In genomic region chr16:88560722-88561484, GRCh38 we compare ENCODE assay signal across 13 cellular contexts. TPM values are rescaled to one million over a fixed set of nuclear protein-coding genes. Genes with fewer than 3 reads are reported as not detected.
DNase-seq lines count a peak whose midpoint lies in the region; ATAC-seq and TF ChIP-seq lines count a peak whose summit lies in the region.
"Had no signal": no experiment of that assay in that cellular context is flagged by ENCODE, and none has a peak within 500 bp of the region (broad histone marks: within the 10 kb centered on the region; RNA-seq: fewer than 3 reads in every experiment).

No MANE protein-coding gene starts in this region.

- DNase-seq in Daoy (ENCODE audit: low read depth) (peak; percentile 34), LHCN-M2 (ENCODE audit: low read depth) (peak; percentile 40), astrocyte of the cerebellum (ENCODE audit: low read depth) (peak; percentile 4), left kidney (ENCODE audit: low read depth, low spot score) (peak; percentile 90), NCI-H748 (lab: John Stamatoyannopoulos, UW; ENCODE audit: unreplicated experiment) (no peak), NCI-H2081 treated with DMSO at 0.1 percent for 48 hours (lab: John Stamatoyannopoulos, UW) (no peak)
- DNase-seq: activated CD8-positive, alpha-beta memory T cell treated with anti-CD3 and anti-CD28 coated beads, Interleukin-2, amount 10 ng/mL, durations not matched to agents 7 days and 5 days; HFFc6; NCI-H1092; small intestine had no signal

- no peak for TF ChIP-seq CTCF in astrocyte of the cerebellum (IDR thresholded peaks at IDR 0.05; ENCODE audit: low read depth, low read length, missing control alignments)

- in situ Hi-C loops in astrocyte of the cerebellum (cut with HindIII; ENCODE audit: low sequenced_read_pairs), result no loop called here

- H3K4me3 ChIP-seq in astrocyte of the cerebellum (ENCODE audit: low read depth, low read length), result no peak overlapping the region
- H3K4me3 ChIP-seq: adrenal gland had no signal

- ATAC-seq in GM19467 (IDR thresholded peaks at IDR 0.05; ENCODE audit: unreplicated experiment) (no peak), HG02938 (IDR thresholded peaks at IDR 0.05; ENCODE audit: unreplicated experiment) (no peak)
- ATAC-seq: activated CD8-positive, alpha-beta memory T cell treated with anti-CD3 and anti-CD28 coated beads, Interleukin-2, amount 10 ng/mL, durations not matched to agents 7 days and 5 days had no signal

RNA-seq across cellular contexts. Expression of gene ZC3H18, which starts 9.3 kb away (rescaled TPM):
- 12.6 and 28.6 TPM in 2 replicates for total RNA-seq in Daoy (2014; rRNA removed; shearing (Covaris generic))
- 15.8 and 20.0 TPM in 2 replicates for total RNA-seq in LHCN-M2 (2014; rRNA removed)
- polyA plus RNA-seq in LHCN-M2 (2012), result 19.7 TPM

Comparison
In these comparisons a context has a peak if more than half of its experiments do, and no peak if none do; other contexts are left out.
1. DNase-seq: peak in Daoy (single experiment), LHCN-M2 (single experiment), astrocyte of the cerebellum (single experiment) and left kidney (single experiment); none in NCI-H748 (single experiment) and NCI-H2081 treated with DMSO at 0.1 percent for 48 hours (single experiment).